1 cellular context compared by ENCODE assay signal in the genomic region with DNA sequence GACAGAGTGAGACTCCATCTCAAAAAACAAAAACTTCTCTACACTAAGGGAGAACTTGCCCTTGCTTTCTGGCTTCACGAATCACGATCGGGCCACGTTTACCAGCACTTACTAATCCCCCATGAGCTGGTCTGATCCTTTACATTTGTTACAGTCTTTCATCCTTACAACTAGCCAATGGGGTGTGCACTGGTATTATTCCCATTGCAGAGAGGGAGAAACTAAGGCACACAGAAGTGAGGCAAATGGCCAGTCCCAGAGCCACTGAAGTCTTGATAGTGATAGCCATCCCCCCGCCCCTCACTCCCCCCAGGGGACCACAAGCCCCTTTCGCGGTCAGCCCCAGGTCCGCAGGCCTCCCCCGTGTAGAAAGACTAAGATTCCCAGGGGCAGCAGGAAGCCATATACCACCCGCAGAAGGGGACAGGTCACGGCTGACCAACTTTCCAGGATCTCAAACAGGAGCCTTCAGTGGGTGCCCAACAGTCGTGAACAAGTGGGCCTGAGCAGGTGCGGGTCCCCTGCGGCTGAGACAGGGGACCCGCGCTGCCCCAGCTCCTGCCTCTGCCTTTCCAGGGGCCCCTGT.
TF ChIP-seq lines count a peak whose summit lies in the region.

No MANE protein-coding gene starts in this region.

TF ChIP-seq in HepG2, 621 proteins besides CTCF, POLR2A, EP300 and RAD21:
- TF ChIP-seq, protein P1, sequence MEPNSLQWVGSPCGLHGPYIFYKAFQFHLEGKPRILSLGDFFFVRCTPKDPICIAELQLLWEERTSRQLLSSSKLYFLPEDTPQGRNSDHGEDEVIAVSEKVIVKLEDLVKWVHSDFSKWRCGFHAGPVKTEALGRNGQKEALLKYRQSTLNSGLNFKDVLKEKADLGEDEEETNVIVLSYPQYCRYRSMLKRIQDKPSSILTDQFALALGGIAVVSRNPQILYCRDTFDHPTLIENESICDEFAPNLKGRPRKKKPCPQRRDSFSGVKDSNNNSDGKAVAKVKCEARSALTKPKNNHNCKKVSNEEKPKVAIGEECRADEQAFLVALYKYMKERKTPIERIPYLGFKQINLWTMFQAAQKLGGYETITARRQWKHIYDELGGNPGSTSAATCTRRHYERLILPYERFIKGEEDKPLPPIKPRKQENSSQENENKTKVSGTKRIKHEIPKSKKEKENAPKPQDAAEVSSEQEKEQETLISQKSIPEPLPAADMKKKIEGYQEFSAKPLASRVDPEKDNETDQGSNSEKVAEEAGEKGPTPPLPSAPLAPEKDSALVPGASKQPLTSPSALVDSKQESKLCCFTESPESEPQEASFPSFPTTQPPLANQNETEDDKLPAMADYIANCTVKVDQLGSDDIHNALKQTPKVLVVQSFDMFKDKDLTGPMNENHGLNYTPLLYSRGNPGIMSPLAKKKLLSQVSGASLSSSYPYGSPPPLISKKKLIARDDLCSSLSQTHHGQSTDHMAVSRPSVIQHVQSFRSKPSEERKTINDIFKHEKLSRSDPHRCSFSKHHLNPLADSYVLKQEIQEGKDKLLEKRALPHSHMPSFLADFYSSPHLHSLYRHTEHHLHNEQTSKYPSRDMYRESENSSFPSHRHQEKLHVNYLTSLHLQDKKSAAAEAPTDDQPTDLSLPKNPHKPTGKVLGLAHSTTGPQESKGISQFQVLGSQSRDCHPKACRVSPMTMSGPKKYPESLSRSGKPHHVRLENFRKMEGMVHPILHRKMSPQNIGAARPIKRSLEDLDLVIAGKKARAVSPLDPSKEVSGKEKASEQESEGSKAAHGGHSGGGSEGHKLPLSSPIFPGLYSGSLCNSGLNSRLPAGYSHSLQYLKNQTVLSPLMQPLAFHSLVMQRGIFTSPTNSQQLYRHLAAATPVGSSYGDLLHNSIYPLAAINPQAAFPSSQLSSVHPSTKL (CRISPR knock-in tag; IDR thresholded peaks at IDR 0.05) = no peak
- TF ChIP-seq RBM39 (IDR thresholded peaks at IDR 0.05; ENCODE audit: low read depth, low read length, poor library complexity, severe bottlenecking) (no peak), PAWR (CRISPR knock-in tag; IDR thresholded peaks at IDR 0.05; ENCODE audit: borderline replicate concordance) (no peak), NCOA2 (CRISPR knock-in tag; IDR thresholded peaks at IDR 0.05) (no peak), ZNF629 (CRISPR knock-in tag; conservative IDR thresholded peaks at IDR 0.05) (peak; percentile 86), KDM4B (CRISPR knock-in tag; IDR thresholded peaks at IDR 0.05) (no peak), NFYB (CRISPR knock-in tag; IDR thresholded peaks at IDR 0.05) (no peak), ZNF879 (CRISPR knock-in tag; IDR thresholded peaks at IDR 0.05) (no peak), ZMYM3 (CRISPR knock-in tag; IDR thresholded peaks at IDR 0.05) (0 out of 2 replicates have a peak, but pooled peaks have one; percentile 24)
- TF ChIP-seq, protein P2, sequence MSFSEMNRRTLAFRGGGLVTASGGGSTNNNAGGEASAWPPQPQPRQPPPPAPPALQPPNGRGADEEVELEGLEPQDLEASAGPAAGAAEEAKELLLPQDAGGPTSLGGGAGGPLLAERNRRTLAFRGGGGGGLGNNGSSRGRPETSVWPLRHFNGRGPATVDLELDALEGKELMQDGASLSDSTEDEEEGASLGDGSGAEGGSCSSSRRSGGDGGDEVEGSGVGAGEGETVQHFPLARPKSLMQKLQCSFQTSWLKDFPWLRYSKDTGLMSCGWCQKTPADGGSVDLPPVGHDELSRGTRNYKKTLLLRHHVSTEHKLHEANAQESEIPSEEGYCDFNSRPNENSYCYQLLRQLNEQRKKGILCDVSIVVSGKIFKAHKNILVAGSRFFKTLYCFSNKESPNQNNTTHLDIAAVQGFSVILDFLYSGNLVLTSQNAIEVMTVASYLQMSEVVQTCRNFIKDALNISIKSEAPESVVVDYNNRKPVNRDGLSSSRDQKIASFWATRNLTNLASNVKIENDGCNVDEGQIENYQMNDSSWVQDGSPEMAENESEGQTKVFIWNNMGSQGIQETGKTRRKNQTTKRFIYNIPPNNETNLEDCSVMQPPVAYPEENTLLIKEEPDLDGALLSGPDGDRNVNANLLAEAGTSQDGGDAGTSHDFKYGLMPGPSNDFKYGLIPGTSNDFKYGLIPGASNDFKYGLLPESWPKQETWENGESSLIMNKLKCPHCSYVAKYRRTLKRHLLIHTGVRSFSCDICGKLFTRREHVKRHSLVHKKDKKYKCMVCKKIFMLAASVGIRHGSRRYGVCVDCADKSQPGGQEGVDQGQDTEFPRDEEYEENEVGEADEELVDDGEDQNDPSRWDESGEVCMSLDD (CRISPR knock-in tag; IDR thresholded peaks at IDR 0.05; ENCODE audit: borderline replicate concordance) = no peak
- TF ChIP-seq, protein P3, sequence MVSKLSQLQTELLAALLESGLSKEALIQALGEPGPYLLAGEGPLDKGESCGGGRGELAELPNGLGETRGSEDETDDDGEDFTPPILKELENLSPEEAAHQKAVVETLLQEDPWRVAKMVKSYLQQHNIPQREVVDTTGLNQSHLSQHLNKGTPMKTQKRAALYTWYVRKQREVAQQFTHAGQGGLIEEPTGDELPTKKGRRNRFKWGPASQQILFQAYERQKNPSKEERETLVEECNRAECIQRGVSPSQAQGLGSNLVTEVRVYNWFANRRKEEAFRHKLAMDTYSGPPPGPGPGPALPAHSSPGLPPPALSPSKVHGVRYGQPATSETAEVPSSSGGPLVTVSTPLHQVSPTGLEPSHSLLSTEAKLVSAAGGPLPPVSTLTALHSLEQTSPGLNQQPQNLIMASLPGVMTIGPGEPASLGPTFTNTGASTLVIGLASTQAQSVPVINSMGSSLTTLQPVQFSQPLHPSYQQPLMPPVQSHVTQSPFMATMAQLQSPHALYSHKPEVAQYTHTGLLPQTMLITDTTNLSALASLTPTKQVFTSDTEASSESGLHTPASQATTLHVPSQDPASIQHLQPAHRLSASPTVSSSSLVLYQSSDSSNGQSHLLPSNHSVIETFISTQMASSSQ (IDR thresholded peaks at IDR 0.05; ENCODE audit: low read depth) = no peak
- TF ChIP-seq, protein P3 (CRISPR knock-in tag; IDR thresholded peaks at IDR 0.05; ENCODE audit: borderline replicate concordance) = no peak
TF ChIP-seq in HepG2: peak in this region for 2.
